Comparison of ENCODE assay signal across 6 cellular contexts in the genomic region with DNA sequence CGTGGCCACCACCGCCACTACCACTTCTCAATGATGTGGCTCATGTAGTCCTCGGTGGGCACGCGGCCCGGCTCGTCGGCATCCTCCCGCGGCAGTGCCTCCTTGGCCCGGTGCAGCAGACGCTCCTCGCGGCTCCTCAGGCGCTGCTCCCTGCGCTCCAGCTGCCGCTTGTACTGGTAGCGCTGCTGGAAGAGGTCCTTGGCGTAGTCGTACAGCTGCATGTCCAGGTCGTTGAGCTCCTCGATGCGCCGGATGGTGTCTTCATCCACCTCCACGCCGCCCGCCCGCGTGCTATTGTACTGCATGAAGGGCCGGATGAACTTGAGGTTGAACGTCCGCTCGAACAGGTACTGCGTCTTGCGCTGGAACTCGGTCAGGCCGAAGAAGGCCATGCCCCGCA. TPM values are rescaled to one million over a fixed set of nuclear protein-coding genes. Genes with fewer than 3 reads are reported as not detected.
DNase-seq lines count a peak whose midpoint lies in the region; ATAC-seq, FAIRE-seq and TF ChIP-seq lines count a peak whose summit lies in the region.
"Not testable (repeated sequence)": the region's sequence is repeated elsewhere in the genome, so short reads cannot be mapped to it uniquely, and the experiment has no call there.

No MANE protein-coding gene starts in this region.

- not testable (repeated sequence) for H3K27me3 ChIP-seq in colonic mucosa, upper lobe of right lung

- H3K4me1 Mint-ChIP-seq in osteocyte (ENCODE audit: unreplicated experiment): not testable (repeated sequence)

- not testable (repeated sequence) for H3K27ac Mint-ChIP-seq in osteocyte (ENCODE audit: unreplicated experiment)

- not testable (repeated sequence) for ATAC-seq in Right ventricle myocardium inferior, upper lobe of right lung

- not testable (repeated sequence) for H3K36me3 ChIP-seq in colonic mucosa; kidney (ENCODE audit: control insufficient read depth in 1 of 2, insufficient read depth in 2 of 2, low read length in 2 of 2); upper lobe of right lung

- not testable (repeated sequence) for H3K27me3 Mint-ChIP-seq in osteocyte (ENCODE audit: unreplicated experiment)

- not testable (repeated sequence) for H3K4me1 ChIP-seq in colonic mucosa, upper lobe of right lung
- peaks cover 3 to 10% of the 10 kb centered on the region in 2 donors for H3K4me1 ChIP-seq in kidney (ENCODE audit: control insufficient read depth in 1 of 2, insufficient read depth in 1 of 2, low read depth in 1 of 2, low read length in 2 of 2)

- H3K36me3 Mint-ChIP-seq in osteocyte (ENCODE audit: unreplicated experiment): not testable (repeated sequence)

- not testable (repeated sequence) for TF ChIP-seq CTCF in colonic mucosa (IDR thresholded peaks at IDR 0.05); kidney (IDR thresholded peaks at IDR 0.05; ENCODE audit: borderline replicate concordance, extremely low read depth, insufficient read depth); osteocyte (IDR thresholded peaks at IDR 0.05); upper lobe of right lung (IDR thresholded peaks at IDR 0.05)

- not testable (repeated sequence) for FAIRE-seq in kidney (lab: Jason Lieb, UNC)

- intact Hi-C loops in colonic mucosa (cut with DNase I); Right ventricle myocardium inferior (cut with DNase I); kidney (cut with DNase I); upper lobe of right lung (cut with DNase I): not testable (repeated sequence)

- H3K27ac ChIP-seq in colonic mucosa; kidney (ENCODE audit: low read depth in 2 of 2, low read length in 2 of 2); upper lobe of right lung: not testable (repeated sequence)

- DNase-seq in activated CD4-positive, alpha-beta T cell treated with anti-CD3 and anti-CD28 coated beads for 1 hour: peak; percentile 5
- peak; percentile 13 for DNase-seq in colonic mucosa
- DNase-seq in Right ventricle myocardium inferior (ENCODE audit: missing footprints): peak; percentile 59
- peak; percentile 66 for DNase-seq in kidney
- peak; percentile 72 for DNase-seq in osteocyte (ENCODE audit: extremely low spot score, unreplicated experiment)
- peak; percentile 55 for DNase-seq in upper lobe of right lung

- H3K4me3 ChIP-seq in colonic mucosa; kidney (ENCODE audit: low read length in 2 of 2); upper lobe of right lung: not testable (repeated sequence)

- not testable (repeated sequence) for H3K4me3 Mint-ChIP-seq in osteocyte (ENCODE audit: unreplicated experiment)

- not testable (repeated sequence) for H3K9me3 Mint-ChIP-seq in osteocyte (ENCODE audit: unreplicated experiment)

- not testable (repeated sequence) for H3K9ac ChIP-seq in colonic mucosa (ENCODE audit: low read depth in 2 of 2, low read length in 2 of 2); kidney (ENCODE audit: low read length in 2 of 2)

- H3K9me3 ChIP-seq in colonic mucosa; kidney (ENCODE audit: control insufficient read depth in 1 of 2, low read length in 2 of 2); upper lobe of right lung: not testable (repeated sequence)

RNA-seq across cellular contexts. Expression of a gene that starts 50.5 kb away (rescaled TPM):
- total RNA-seq in colonic mucosa (10 to 100 TPM; 19.3 to 22.9 TPM), Right ventricle myocardium inferior (34.9 TPM), kidney (73.9 TPM), osteocyte (42.6 and 43.0 TPM in 2 replicates), upper lobe of right lung (33.2 TPM)
- polyA plus RNA-seq in kidney (ENCODE audit: insufficient read depth, low read depth, low replicate concordance): 49.6 TPM

Comparison
In these comparisons a context has a peak if more than half of its experiments do, and no peak if none do; other contexts are left out.
1. DNase-seq: peak in every context shown above with its lines; median percentile 72 in osteocyte; 66 in kidney; 59 in Right ventricle myocardium inferior; 55 in upper lobe of right lung; 13 in colonic mucosa; 5 in activated CD4-positive, alpha-beta T cell treated with anti-CD3 and anti-CD28 coated beads for 1 hour.